Comparison of ENCODE assay signal across 18 cellular contexts in the genomic region with DNA sequence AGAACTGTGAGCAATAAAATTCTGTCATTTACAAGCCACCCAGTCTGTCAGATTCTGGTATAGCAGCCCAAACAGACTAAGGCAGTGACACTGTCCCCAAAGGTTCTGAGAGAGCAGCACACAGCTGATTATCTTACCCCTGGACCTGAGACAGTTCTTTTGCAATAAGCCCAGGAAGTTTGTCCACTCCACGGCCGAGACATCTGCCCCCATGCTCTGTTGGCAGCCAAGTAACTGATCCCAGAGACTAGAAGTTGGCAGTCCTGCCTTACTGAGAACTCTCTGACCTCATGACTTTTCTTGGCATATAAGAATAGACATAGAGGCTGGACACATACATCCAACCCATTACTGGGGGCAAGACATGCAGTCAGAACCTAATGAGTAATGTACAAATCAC.
A peak's percentile ranks its signal among the peaks of the same experiment; 100 is the strongest.
DNase-seq lines count a peak whose midpoint lies in the region; ATAC-seq and TF ChIP-seq lines count a peak whose summit lies in the region.
"Had no signal": no experiment of that assay in that cellular context is flagged by ENCODE, and none has a peak within 500 bp of the region (broad histone marks: within the 10 kb centered on the region; RNA-seq: fewer than 3 reads in every experiment).

No MANE protein-coding gene starts in this region.

- no peak overlapping the region for H3K4me2 ChIP-seq in osteoblast (ENCODE audit: insufficient read depth, low read length)

- no peaks in the 10 kb centered on the region for H3K27me3 ChIP-seq in osteoblast (ENCODE audit: insufficient read depth, low read length)

- DNase-seq in AG10803 (ENCODE audit: low read depth), result peak; percentile 45
- peak; percentile 24 to 47 for DNase-seq in cardiac fibroblast (ENCODE audit: low read depth in 2 of 2)
- DNase-seq in Right ventricle myocardium superior, result no peak
- no peak for DNase-seq in osteoblast (ENCODE audit: insufficient read length, low spot score, missing footprints)
- no peak for DNase-seq in NCI-H2227 (lab: John Stamatoyannopoulos, UW; ENCODE audit: unreplicated experiment)
- DNase-seq in inferior parietal cortex (ENCODE audit: extremely low spot score), result no peak
- no peak for DNase-seq in amygdala (lab: John Stamatoyannopoulos, UW)
- DNase-seq: C1 segment of cervical spinal cord, DMS79, MV-4-11, NCI-H187, NCI-H2107, NCI-H2227 treated with DMSO at 0.1 percent for 48 hours, NCI-H510A treated with DMSO at 0.1 percent for 48 hours, PC-3, RPMI8226 had no signal

- ATAC-seq in Right ventricle myocardium superior (ENCODE audit: poor library complexity) (peak; percentile 79), GM18517 (IDR thresholded peaks at IDR 0.05; ENCODE audit: unreplicated experiment) (no peak)
- ATAC-seq: K562, PC-3 had no signal

- no peaks in the 10 kb centered on the region for H3K36me3 ChIP-seq in osteoblast (ENCODE audit: insufficient read depth, low read length)

- H3K79me2 ChIP-seq in osteoblast (ENCODE audit: insufficient read depth, low read length), result no peaks in the 10 kb centered on the region

- no peak overlapping the region for H3K4me3 ChIP-seq in AG10803 (ENCODE audit: low read length)
- no peak overlapping the region for H3K4me3 ChIP-seq in cardiac fibroblast (replicated peaks in 1 of 2; ENCODE audit: low read depth in 2 of 2, low read length in 2 of 2)
- no peak overlapping the region for H3K4me3 ChIP-seq in osteoblast (ENCODE audit: insufficient read depth, low read length)
- H3K4me3 ChIP-seq: K562 had no signal

- H3K27ac ChIP-seq in osteoblast (ENCODE audit: low read depth, low read length), result no peak overlapping the region

- intact Hi-C loops in Right ventricle myocardium superior (cut with DNase I), result no loop called here

- TF ChIP-seq CTCF in AG10803 (conservative IDR thresholded peaks at IDR 0.05; ENCODE audit: low read length), result no peak
- no peak for TF ChIP-seq CTCF in cardiac fibroblast (IDR thresholded peaks at IDR 0.05; ENCODE audit: low read depth, low read length)
- TF ChIP-seq CTCF in osteoblast (IDR thresholded peaks at IDR 0.05; ENCODE audit: extremely low read depth, low read depth, low read length), result no peak

- no peaks in the 10 kb centered on the region for H4K20me1 ChIP-seq in osteoblast (ENCODE audit: insufficient read depth, low read length)

- H3K9me3 ChIP-seq in osteoblast (ENCODE audit: low read depth, low read length), result no peaks in the 10 kb centered on the region

- peak overlapping the region; percentile 31 for H2AFZ ChIP-seq in osteoblast (ENCODE audit: low read length)

- peaks cover 36% of the 10 kb centered on the region for H3K4me1 ChIP-seq in osteoblast (ENCODE audit: insufficient read depth, low read length)

Comparison
In these comparisons a context has a peak if more than half of its experiments do, and no peak if none do; other contexts are left out.
1. DNase-seq: peak in AG10803 (single experiment) and cardiac fibroblast (2 of 2); none in Right ventricle myocardium superior (single experiment), osteoblast (single experiment), NCI-H2227 (single experiment), inferior parietal cortex (single experiment) and amygdala (0 of 56).